Comparison of ENCODE assay signal across 8 cellular contexts in the genomic region with DNA sequence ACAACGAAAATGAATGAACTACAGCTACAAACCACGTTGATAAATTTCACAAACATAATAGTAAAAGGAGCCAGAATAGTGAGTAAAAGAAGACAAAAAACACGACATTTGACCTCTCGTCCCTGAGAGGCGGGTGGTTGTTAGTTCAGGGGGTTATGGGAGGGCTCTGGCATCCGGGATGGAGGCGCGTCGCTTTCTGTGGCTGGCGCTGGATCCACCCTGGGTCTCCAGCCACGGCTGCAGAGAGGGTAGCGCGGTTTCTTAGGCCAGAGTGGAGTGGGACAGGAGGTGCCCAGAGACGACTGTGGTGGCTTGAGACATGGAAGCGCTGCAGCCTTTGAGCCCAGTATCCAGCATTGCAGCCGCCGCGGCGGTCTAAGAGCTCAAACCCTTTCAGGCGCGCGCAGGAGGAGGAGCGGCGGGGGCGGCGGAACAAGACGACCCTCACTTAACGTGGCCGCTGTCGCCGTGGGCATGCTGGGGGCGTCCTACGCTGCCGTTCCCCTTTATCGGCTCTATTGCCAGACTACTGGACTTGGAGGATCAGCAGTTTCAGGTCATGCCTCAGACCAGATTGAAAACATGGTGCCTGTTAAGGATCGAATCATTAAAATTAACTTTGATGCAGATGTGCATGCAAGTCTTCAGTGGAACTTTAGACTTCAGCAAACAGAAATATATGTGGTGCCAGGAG. TPM values are rescaled to one million over a fixed set of nuclear protein-coding genes. Genes with fewer than 3 reads are reported as not detected.
DNase-seq lines count a peak whose midpoint lies in the region; ATAC-seq and TF ChIP-seq lines count a peak whose summit lies in the region.

No MANE protein-coding gene starts in this region.

- 0 to 1% methylated on average over 14 to 36 of the region's 36 CpGs for WGBS in testis, 2 donors
- 9 to 14% methylated on average over 9 to 20 of the region's 36 CpGs for WGBS in transverse colon (ENCODE audit: low coverage in 1 of 2), 2 donors

- peak overlapping the region; percentile 78 for H3K4me3 Mint-ChIP-seq in activated T-helper 1 cell treated with anti-CD3 and anti-CD28 coated beads, Interleukin-12 subunit alpha, Interleukin-12 subunit beta, Interleukin-2, Interleukin-4 antibody, amounts not matched to agents 30 ng/mL and 10 ng/mL and 1 ng/mL, durations not matched to agents 14 hours and 24 hours and 36 hours

- ATAC-seq in HG03135 (IDR thresholded peaks at IDR 0.05; ENCODE audit: unreplicated experiment): no peak
- ATAC-seq in HG03565 (IDR thresholded peaks at IDR 0.05; ENCODE audit: unreplicated experiment): no peak

- TF ChIP-seq CTCF in testis (IDR thresholded peaks at IDR 0.05): no peak
- no peak for TF ChIP-seq CTCF in transverse colon (IDR thresholded peaks at IDR 0.05)

- H3K27me3 Mint-ChIP-seq in activated T-helper 1 cell treated with anti-CD3 and anti-CD28 coated beads, Interleukin-12 subunit alpha, Interleukin-12 subunit beta, Interleukin-2, Interleukin-4 antibody, amounts not matched to agents 30 ng/mL and 10 ng/mL and 1 ng/mL, durations not matched to agents 14 hours and 24 hours and 36 hours (ENCODE audit: insufficient read depth): peaks cover 26% of the 10 kb centered on the region

- peaks cover 46% of the 10 kb centered on the region for H3K4me1 Mint-ChIP-seq in activated T-helper 1 cell treated with anti-CD3 and anti-CD28 coated beads, Interleukin-12 subunit alpha, Interleukin-12 subunit beta, Interleukin-2, Interleukin-4 antibody, amounts not matched to agents 30 ng/mL and 10 ng/mL and 1 ng/mL, durations not matched to agents 14 hours and 24 hours and 36 hours (ENCODE audit: low read depth)

- peaks cover 15% of the 10 kb centered on the region for H3K36me3 Mint-ChIP-seq in activated T-helper 1 cell treated with anti-CD3 and anti-CD28 coated beads, Interleukin-12 subunit alpha, Interleukin-12 subunit beta, Interleukin-2, Interleukin-4 antibody, amounts not matched to agents 30 ng/mL and 10 ng/mL and 1 ng/mL, durations not matched to agents 14 hours and 24 hours and 36 hours (ENCODE audit: low read depth)

- H3K36me3 ChIP-seq in iPS-20b (ENCODE audit: insufficient read depth, low read depth, low read length): no peaks in the 10 kb centered on the region
- no peaks in the 10 kb centered on the region for H3K36me3 ChIP-seq in testis (ENCODE audit: low read depth, missing control alignments)
- no peaks in the 10 kb centered on the region for H3K36me3 ChIP-seq in transverse colon

- H3K27ac Mint-ChIP-seq in activated T-helper 1 cell treated with anti-CD3 and anti-CD28 coated beads, Interleukin-12 subunit alpha, Interleukin-12 subunit beta, Interleukin-2, Interleukin-4 antibody, amounts not matched to agents 30 ng/mL and 10 ng/mL and 1 ng/mL, durations not matched to agents 14 hours and 24 hours and 36 hours: no peak overlapping the region

- intact Hi-C loops in activated T-helper 1 cell treated with anti-CD3 and anti-CD28 coated beads, Interleukin-12 subunit alpha, Interleukin-12 subunit beta, Interleukin-2, Interleukin-4 antibody, amounts not matched to agents 30 ng/mL and 10 ng/mL and 1 ng/mL, durations not matched to agents 14 hours and 24 hours and 36 hours (cut with micrococcal nuclease): loop anchor here (5.0 kb wide), 1 partner anchor 140 kb away; a partner anchor contains a TSS
- intact Hi-C loops in testis (cut with DNase I; ENCODE audit: low total_unique reads) (no loop called here), transverse colon (cut with DNase I; ENCODE audit: low total_unique reads) (no loop called here)

- no peaks in the 10 kb centered on the region for H3K4me1 ChIP-seq in iPS-20b (ENCODE audit: insufficient read depth, low read length)
- H3K4me1 ChIP-seq in testis: no peaks in the 10 kb centered on the region
- peaks cover 0 to 6% (median 3%) of the 10 kb centered on the region in 4 donors for H3K4me1 ChIP-seq in transverse colon

- no peak for TF ChIP-seq EP300 in transverse colon (IDR thresholded peaks at IDR 0.05; ENCODE audit: low read depth)

- H3K9me3 Mint-ChIP-seq in activated T-helper 1 cell treated with anti-CD3 and anti-CD28 coated beads, Interleukin-12 subunit alpha, Interleukin-12 subunit beta, Interleukin-2, Interleukin-4 antibody, amounts not matched to agents 30 ng/mL and 10 ng/mL and 1 ng/mL, durations not matched to agents 14 hours and 24 hours and 36 hours: peaks cover 19% of the 10 kb centered on the region

- peak overlapping the region; percentile 81 for H3K9ac ChIP-seq in iPS-20b (ENCODE audit: low read depth, low read length)

- H3K27ac ChIP-seq in iPS-20b (ENCODE audit: low read length): no peak overlapping the region
- no peak overlapping the region for H3K27ac ChIP-seq in testis
- no peak overlapping the region for H3K27ac ChIP-seq in transverse colon

- in situ Hi-C loops in transverse colon (cut with MboI; ENCODE audit: low pct_ligation_motif_present in 1 of 4, low pct_unique_long_range_greater_than_20kb in 1 of 4, low sequenced_read_pairs in 3 of 4): no loop called here

- H3K4me3 ChIP-seq in iPS-20b (ENCODE audit: low read length) (peak overlapping the region; percentile 74), testis (peak overlapping the region; percentile 19 to 58), transverse colon (peak overlapping the region in 2 of 4 donors; percentile 19 to 27)

- TF ChIP-seq POLR2A in testis (IDR thresholded peaks at IDR 0.05) (no peak), transverse colon (IDR thresholded peaks at IDR 0.05) (no peak)

- H3K27me3 ChIP-seq in iPS-20b (ENCODE audit: insufficient read depth, low read length) (no peaks in the 10 kb centered on the region), testis (no peaks in the 10 kb centered on the region), transverse colon (peaks cover 60% of the 10 kb centered on the region)

- H3K9me3 ChIP-seq in iPS-20b (ENCODE audit: insufficient read depth, low read depth, low read length) (no peaks in the 10 kb centered on the region), testis (no peaks in the 10 kb centered on the region), transverse colon (no peaks in the 10 kb centered on the region)

- DNase-seq in activated T-cell treated with anti-CD3 and anti-CD28 coated beads, Interleukin-2, amount 50 U/mL, for 1 hour: peak; percentile 22
- no peak for DNase-seq in activated T-cell treated with anti-CD3 and anti-CD28 coated beads for 4 hours
- no peak for DNase-seq in activated T-helper 1 cell treated with anti-CD3 and anti-CD28 coated beads, Interleukin-12 subunit alpha, Interleukin-12 subunit beta, Interleukin-2, Interleukin-4 antibody, amounts not matched to agents 30 ng/mL and 10 ng/mL and 1 ng/mL, durations not matched to agents 14 hours and 24 hours and 36 hours (ENCODE audit: low spot score)
- DNase-seq in testis: peak; percentile 42
- no peak for DNase-seq in transverse colon

RNA-seq across cellular contexts. Expression of a gene that starts 3.7 kb away (rescaled TPM):
- total RNA-seq in activated T-helper 1 cell treated with anti-CD3 and anti-CD28 coated beads, Interleukin-12 subunit alpha, Interleukin-12 subunit beta, Interleukin-2, Interleukin-4 antibody, amounts not matched to agents 30 ng/mL and 10 ng/mL and 1 ng/mL, durations not matched to agents 14 hours and 24 hours and 36 hours: 1.1 and 2.2 TPM in 2 replicates
- total RNA-seq in testis (1 to 10 TPM; 8.3 to 9.1 TPM), transverse colon (10 to 100 TPM in 1 of 4 donors, 1 to 10 TPM in 1, under 1 TPM in 1, not detected in 1; 0.55 to 17.1 (median 2.5) TPM)
- 2.4 TPM for polyA plus RNA-seq in testis (ENCODE audit: insufficient read depth, low read depth, low replicate concordance)

RNA-seq across cellular contexts. Expression of a gene that starts 47.4 kb away (rescaled TPM):
- total RNA-seq in activated T-helper 1 cell treated with anti-CD3 and anti-CD28 coated beads, Interleukin-12 subunit alpha, Interleukin-12 subunit beta, Interleukin-2, Interleukin-4 antibody, amounts not matched to agents 30 ng/mL and 10 ng/mL and 1 ng/mL, durations not matched to agents 14 hours and 24 hours and 36 hours: 5.6 and 5.7 TPM in 2 replicates
- total RNA-seq in testis: 10 to 100 TPM; 12.2 to 12.3 TPM
- 7.0 TPM for polyA plus RNA-seq in testis (ENCODE audit: insufficient read depth, low read depth, low replicate concordance)
- 1 to 10 TPM; 1.2 to 6.2 (median 3.5) TPM for total RNA-seq in transverse colon

Comparison
In these comparisons a context has a peak if more than half of its experiments do, and no peak if none do; other contexts are left out.
1. DNase-seq: peak in activated T-cell treated with anti-CD3 and anti-CD28 coated beads, Interleukin-2, amount 50 U/mL, for 1 hour (single experiment) and testis (single experiment); none in activated T-cell treated with anti-CD3 and anti-CD28 coated beads for 4 hours (single experiment), activated T-helper 1 cell treated with anti-CD3 and anti-CD28 coated beads, Interleukin-12 subunit alpha, Interleukin-12 subunit beta, Interleukin-2, Interleukin-4 antibody, amounts not matched to agents 30 ng/mL and 10 ng/mL and 1 ng/mL, durations not matched to agents 14 hours and 24 hours and 36 hours (single experiment) and transverse colon (single experiment).